Comparison of ENCODE assay signal across 10 cellular contexts in the genomic region with DNA sequence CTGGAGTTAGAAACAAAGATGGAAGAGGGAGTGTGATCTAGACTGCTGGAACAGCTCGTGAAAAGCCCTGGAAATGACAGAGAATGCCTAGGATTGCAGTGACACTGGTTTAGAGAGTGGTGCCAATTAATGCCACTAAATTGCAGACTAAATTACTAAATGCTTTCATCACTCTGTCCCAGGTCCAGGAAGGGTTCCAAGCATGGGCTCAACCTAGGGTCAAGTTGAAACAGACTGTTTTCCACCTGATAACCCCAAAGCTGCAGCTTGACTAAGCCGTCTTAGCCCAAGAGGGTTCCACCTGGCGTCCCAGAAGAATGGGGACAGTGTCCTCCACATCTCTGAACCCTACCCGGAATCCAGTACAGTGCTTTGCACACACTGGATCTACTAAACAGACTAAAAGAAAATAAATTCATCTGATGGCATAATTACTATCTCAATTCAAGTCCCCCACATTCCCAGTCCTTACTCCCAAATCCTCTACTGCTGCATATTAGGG. TPM values are rescaled to one million over a fixed set of nuclear protein-coding genes. Genes with fewer than 3 reads are reported as not detected.
DNase-seq lines count a peak whose midpoint lies in the region; ATAC-seq and TF ChIP-seq lines count a peak whose summit lies in the region.
"Had no signal": no experiment of that assay in that cellular context is flagged by ENCODE, and none has a peak within 500 bp of the region (broad histone marks: within the 10 kb centered on the region; RNA-seq: fewer than 3 reads in every experiment).

No MANE protein-coding gene starts in this region.

- H3K4me3 ChIP-seq in right cardiac atrium (ENCODE audit: low read length) = no peak overlapping the region
- no peak overlapping the region for H3K4me3 ChIP-seq in aorta (ENCODE audit: low read length in 2 of 2)

- H3K9me3 Mint-ChIP-seq in neural crest cell (no peaks in the 10 kb centered on the region), mesothelial cell of epicardium (peaks cover 3% of the 10 kb centered on the region)

- intact Hi-C loops in right cardiac atrium (cut with DNase I) = loop anchor here in 1 of 4 donors (10.0 kb wide), 1 partner anchor 159 kb away; no protein-coding TSS in a partner anchor
- intact Hi-C loops in Right ventricle myocardium superior (cut with DNase I) = loop anchor here (10.0 kb wide), 1 partner anchor 159 kb away; no protein-coding TSS in a partner anchor
- intact Hi-C loops in aorta (cut with DNase I) = loop anchor here in 1 of 2 donors (5.0 kb wide), 1 partner anchor 71 kb away; a partner anchor contains a TSS

- ATAC-seq in right cardiac atrium = no peak
- no peak for ATAC-seq in Right ventricle myocardium superior (ENCODE audit: poor library complexity)
- no peak for ATAC-seq in GM21447 (IDR thresholded peaks at IDR 0.05; ENCODE audit: unreplicated experiment)
- ATAC-seq in aorta (ENCODE audit: low FRiP score) = no peak

- TF ChIP-seq CTCF in neural crest cell (conservative IDR thresholded peaks at IDR 0.05) (no peak), mesothelial cell of epicardium (IDR thresholded peaks at IDR 0.05; ENCODE audit: unreplicated experiment) (no peak)

- H3K27me3 Mint-ChIP-seq in neural crest cell (ENCODE audit: low read depth) (peaks cover 51% of the 10 kb centered on the region), mesothelial cell of epicardium (ENCODE audit: low read depth) (peaks cover 28% of the 10 kb centered on the region)

- H3K36me3 Mint-ChIP-seq in neural crest cell (ENCODE audit: low read depth) (no peaks in the 10 kb centered on the region), mesothelial cell of epicardium (no peaks in the 10 kb centered on the region)

- DNase-seq in right cardiac atrium (no peak), Right ventricle myocardium superior (no peak), neural crest cell (ENCODE audit: low read depth, low spot score) (no peak), AG20443 (ENCODE audit: low spot score) (no peak), mesothelial cell of epicardium (ENCODE audit: low spot score in 2 of 2, unreplicated experiment in 2 of 2) (no peak), aorta (no peak)
- DNase-seq: activated CD8-positive, alpha-beta memory T cell treated with anti-CD3 and anti-CD28 coated beads, Interleukin-2, amount 50 U/mL, for 4 hours had no signal

- H3K27ac Mint-ChIP-seq in neural crest cell (ENCODE audit: unreplicated experiment) = no peak overlapping the region
- H3K27ac Mint-ChIP-seq in mesothelial cell of epicardium = no peak overlapping the region

- H3K4me1 Mint-ChIP-seq in neural crest cell = peaks cover 25% of the 10 kb centered on the region
- H3K4me1 Mint-ChIP-seq in mesothelial cell of epicardium = peaks cover 25% of the 10 kb centered on the region

- H3K4me1 ChIP-seq in right cardiac atrium (ENCODE audit: control insufficient read depth, insufficient read depth, low read length) = peaks cover 5% of the 10 kb centered on the region
- peaks cover 4 to 6% of the 10 kb centered on the region in 2 donors for H3K4me1 ChIP-seq in aorta (ENCODE audit: control insufficient read depth in 1 of 2, insufficient read depth in 2 of 2, low read length in 2 of 2)

- H3K27me3 ChIP-seq in right cardiac atrium (ENCODE audit: control insufficient read depth, insufficient read depth) (no peaks in the 10 kb centered on the region), aorta (ENCODE audit: control insufficient read depth in 1 of 2, insufficient read depth in 2 of 2, low read length in 1 of 2) (no peaks in the 10 kb centered on the region)

- H3K9me3 ChIP-seq in right cardiac atrium (ENCODE audit: control insufficient read depth, low read length) = no peaks in the 10 kb centered on the region
- no peaks in the 10 kb centered on the region for H3K9me3 ChIP-seq in aorta (ENCODE audit: control insufficient read depth, low read length)

- H3K36me3 ChIP-seq in aorta (ENCODE audit: control insufficient read depth in 1 of 2, insufficient read depth in 2 of 2, low read length in 1 of 2) = no peaks in the 10 kb centered on the region

- 81% methylated on average over 4 of the region's 4 CpGs for WGBS in right cardiac atrium
- whole genome bisulfite sequencing in aorta, 2 donors = 88 to 89% methylated on average over 4 of the region's 4 CpGs

- peak overlapping the region; percentile 89 for H3K4me3 Mint-ChIP-seq in neural crest cell
- no peak overlapping the region for H3K4me3 Mint-ChIP-seq in mesothelial cell of epicardium

- H3K27ac ChIP-seq in right cardiac atrium (ENCODE audit: low read length) (peak overlapping the region; percentile 88), cingulate gyrus (ENCODE audit: low read depth, low read length) (peak overlapping the region; percentile 73), aorta (ENCODE audit: low read depth in 1 of 2, low read length in 2 of 2) (peak overlapping the region in 1 of 2 donors; percentile 46)
- H3K27ac ChIP-seq: KMS-11 had no signal

RNA-seq across cellular contexts. Expression of a gene that starts 1.1 kb away (rescaled TPM):
- total RNA-seq in right cardiac atrium = 10 to 100 TPM; 67.7 to 82.1 (median 74.4) TPM
- 34.3 TPM for polyA plus RNA-seq in right cardiac atrium
- 68.3 TPM for total RNA-seq in Right ventricle myocardium superior
- total RNA-seq in neural crest cell = 19.0 and 23.8 TPM in 2 replicates
- 33.8 to 35.9 TPM (median 34.3 TPM) in 3 replicates for total RNA-seq in mesothelial cell of epicardium
- 10 to 100 TPM; 32.6 to 54.1 TPM for total RNA-seq in aorta
- 10 to 100 TPM in 1 of 2 donors, 1 to 10 TPM in 1; 6.4 to 23.7 TPM for polyA plus RNA-seq in aorta

RNA-seq across cellular contexts. Expression of a gene that starts 39.2 kb away (rescaled TPM):
- total RNA-seq in right cardiac atrium (1 to 10 TPM; 5.8 to 7.4 (median 6.3) TPM), Right ventricle myocardium superior (4.5 TPM), neural crest cell (36.6 and 38.7 TPM in 2 replicates), mesothelial cell of epicardium (11.5 to 13.8 TPM (median 12.7 TPM) in 3 replicates), aorta (1 to 10 TPM; 6.5 to 7.8 TPM)
- polyA plus RNA-seq in right cardiac atrium (6.4 TPM), aorta (1 to 10 TPM; 1.6 to 5.5 TPM)

RNA-seq across cellular contexts. Expression of a gene that starts 41.3 kb away (rescaled TPM):
- 10 to 100 TPM in 1 of 4 donors, 1 to 10 TPM in 3; 7.6 to 11.4 (median 9.0) TPM for total RNA-seq in right cardiac atrium
- polyA plus RNA-seq in right cardiac atrium = 7.3 TPM
- total RNA-seq in Right ventricle myocardium superior = 5.8 TPM
- total RNA-seq in neural crest cell = 12.9 and 13.3 TPM in 2 replicates
- 13.2 to 14.6 TPM (median 14.5 TPM) in 3 replicates for total RNA-seq in mesothelial cell of epicardium
- 10 to 100 TPM; 11.5 to 11.8 TPM for total RNA-seq in aorta
- polyA plus RNA-seq in aorta = 1 to 10 TPM; 6.5 to 9.4 TPM
